19 cellular contexts compared by ENCODE assay signal in the genomic region with DNA sequence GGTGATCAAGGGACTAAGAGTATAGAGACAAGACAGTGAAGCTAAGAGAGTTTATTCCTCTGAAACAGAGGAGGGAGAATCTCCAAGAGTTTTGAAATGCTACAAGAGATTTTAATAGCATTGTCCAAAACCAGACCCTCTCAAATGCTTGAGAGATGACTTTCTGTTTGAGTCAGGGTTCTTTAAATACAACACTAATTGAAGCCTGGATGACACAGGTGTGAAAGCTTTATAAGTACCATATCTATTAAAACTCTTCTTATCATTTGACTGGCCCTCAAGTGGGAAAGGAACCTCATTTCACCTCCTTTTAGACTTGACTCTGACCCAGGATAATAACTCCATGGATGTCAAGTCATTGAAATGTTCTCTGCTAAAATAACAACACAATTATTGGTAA. TPM values are rescaled to one million over a fixed set of nuclear protein-coding genes. Genes with fewer than 3 reads are reported as not detected.
DNase-seq lines count a peak whose midpoint lies in the region; ATAC-seq and TF ChIP-seq lines count a peak whose summit lies in the region.
"Had no signal": no experiment of that assay in that cellular context is flagged by ENCODE, and none has a peak within 500 bp of the region (broad histone marks: within the 10 kb centered on the region; RNA-seq: fewer than 3 reads in every experiment).

No MANE protein-coding gene starts in this region.

- TF ChIP-seq EP300 in gastroesophageal sphincter (IDR thresholded peaks at IDR 0.05), result no peak

- peaks cover 30% of the 10 kb centered on the region for H3K27me3 Mint-ChIP-seq in activated CD4-positive, alpha-beta T cell treated with anti-CD3 and anti-CD28 coated beads, Interleukin-2, amount 10 ng/mL, durations not matched to agents 7 days and 5 days

- H3K9me3 ChIP-seq in ascending aorta, result no peaks in the 10 kb centered on the region
- H3K9me3 ChIP-seq in gastroesophageal sphincter, result no peaks in the 10 kb centered on the region
- no peaks in the 10 kb centered on the region for H3K9me3 ChIP-seq in subcutaneous abdominal adipose tissue (ENCODE audit: control insufficient read depth in 5 of 5, low read length in 5 of 5)

- no peaks in the 10 kb centered on the region for H3K4me1 Mint-ChIP-seq in activated CD4-positive, alpha-beta T cell treated with anti-CD3 and anti-CD28 coated beads, Interleukin-2, amount 10 ng/mL, durations not matched to agents 7 days and 5 days
- H3K4me1 Mint-ChIP-seq: CD4-positive, CD25-positive, alpha-beta regulatory T cell had no signal

- H3K4me1 ChIP-seq in ascending aorta (peaks cover 0 to 18% of the 10 kb centered on the region in 2 donors), gastroesophageal sphincter (peaks cover 19 to 80% (median 31%) of the 10 kb centered on the region in 3 donors), subcutaneous abdominal adipose tissue (ENCODE audit: control insufficient read depth in 5 of 5, insufficient read depth in 5 of 5, low read length in 5 of 5) (peaks cover 3 to 56% (median 35%) of the 10 kb centered on the region in 5 donors)

- intact Hi-C loops in ascending aorta (cut with DNase I), result no loop called here

- POLR2A ChIA-PET in activated CD4-positive, alpha-beta T cell treated with anti-CD3 and anti-CD28 coated beads, Interleukin-2, amount 10 ng/mL, durations not matched to agents 7 days and 5 days (lab: Charles Lee), result no interaction called here

- H3K36me3 ChIP-seq in ascending aorta (no peaks in the 10 kb centered on the region), gastroesophageal sphincter (no peaks in the 10 kb centered on the region), subcutaneous abdominal adipose tissue (ENCODE audit: control insufficient read depth in 5 of 5, insufficient read depth in 5 of 5, low read length in 5 of 5) (no peaks in the 10 kb centered on the region)

- CTCF ChIA-PET in activated CD4-positive, alpha-beta T cell treated with anti-CD3 and anti-CD28 coated beads, Interleukin-2, amount 10 ng/mL, durations not matched to agents 7 days and 5 days (lab: Charles Lee), result interaction anchor here (1.2 kb wide), 1 partner anchor 31 kb away, joined by 4 read pairs; no protein-coding TSS in a partner anchor

- DNase-seq in ascending aorta (ENCODE audit: low spot score in 2 of 2) (no peak), NCI-H1436 (lab: John Stamatoyannopoulos, UW) (no peak)
- no peak for DNase-seq in stimulated activated CD4-positive, alpha-beta T cell treated with anti-CD3 and anti-CD28 coated beads, Interleukin-12 subunit alpha, Interleukin-12 subunit beta, amount 100 ng/mL, for 4 hours
- no peak for DNase-seq in activated CD4-positive, alpha-beta T cell treated with anti-CD3 and anti-CD28 coated beads, Interleukin-2, amount 10 ng/mL, durations not matched to agents 7 days and 5 days
- DNase-seq: Calu3; CD4-positive, CD25-positive, alpha-beta regulatory T cell; GOT3; KG1; MM.1S; NCI-H1105; NCI-H2029; NCI-H2171 treated with DMSO at 0.1 percent for 48 hours; NCI-H510A; SIG-M5 had no signal

- peak; percentile 51 for ATAC-seq in GM18867 (IDR thresholded peaks at IDR 0.05; ENCODE audit: unreplicated experiment)
- ATAC-seq in gastroesophageal sphincter, result no peak
- no peak for ATAC-seq in HG02610 (IDR thresholded peaks at IDR 0.05; ENCODE audit: unreplicated experiment)

- H3K27ac Mint-ChIP-seq in activated CD4-positive, alpha-beta T cell treated with anti-CD3 and anti-CD28 coated beads, Interleukin-2, amount 10 ng/mL, durations not matched to agents 7 days and 5 days, result no peak overlapping the region
- H3K27ac Mint-ChIP-seq: CD4-positive, CD25-positive, alpha-beta regulatory T cell had no signal

- no peaks in the 10 kb centered on the region for H3K9me3 Mint-ChIP-seq in activated CD4-positive, alpha-beta T cell treated with anti-CD3 and anti-CD28 coated beads, Interleukin-2, amount 10 ng/mL, durations not matched to agents 7 days and 5 days

- no peak overlapping the region for H3K9ac ChIP-seq in subcutaneous abdominal adipose tissue (ENCODE audit: low read length in 5 of 5)

- H3K36me3 Mint-ChIP-seq in activated CD4-positive, alpha-beta T cell treated with anti-CD3 and anti-CD28 coated beads, Interleukin-2, amount 10 ng/mL, durations not matched to agents 7 days and 5 days (ENCODE audit: low read depth), result no peaks in the 10 kb centered on the region
- H3K36me3 Mint-ChIP-seq: CD4-positive, CD25-positive, alpha-beta regulatory T cell had no signal

- H3K27me3 ChIP-seq in ascending aorta, result no peaks in the 10 kb centered on the region
- no peaks in the 10 kb centered on the region for H3K27me3 ChIP-seq in gastroesophageal sphincter
- no peaks in the 10 kb centered on the region for H3K27me3 ChIP-seq in subcutaneous abdominal adipose tissue (ENCODE audit: control insufficient read depth in 5 of 5, insufficient read depth in 4 of 5, low read length in 5 of 5)

- H3K4me3 Mint-ChIP-seq in activated CD4-positive, alpha-beta T cell treated with anti-CD3 and anti-CD28 coated beads, Interleukin-2, amount 10 ng/mL, durations not matched to agents 7 days and 5 days, result no peak overlapping the region
- H3K4me3 Mint-ChIP-seq: CD4-positive, CD25-positive, alpha-beta regulatory T cell had no signal

- H3K27ac ChIP-seq in ascending aorta, result peak overlapping the region; percentile 76 to 95
- H3K27ac ChIP-seq in gastroesophageal sphincter, result peak overlapping the region; percentile 82 to 87 (median 84)
- peak overlapping the region; percentile 38 for H3K27ac ChIP-seq in subcutaneous abdominal adipose tissue (ENCODE audit: low read depth, low read length)
- H3K27ac ChIP-seq: HL-60 had no signal

- TF ChIP-seq CTCF in ascending aorta (IDR thresholded peaks at IDR 0.05) (no peak), gastroesophageal sphincter (IDR thresholded peaks at IDR 0.05) (no peak)

- no peak for TF ChIP-seq POLR2A in gastroesophageal sphincter (IDR thresholded peaks at IDR 0.05)

- H3K4me3 ChIP-seq in ascending aorta (peak overlapping the region in 1 of 2 donors; percentile 20), gastroesophageal sphincter (no peak overlapping the region), subcutaneous abdominal adipose tissue (ENCODE audit: low read depth in 1 of 5, low read length in 5 of 5) (no peak overlapping the region)

RNA-seq across cellular contexts. Expression of a gene that starts 5.6 kb away (rescaled TPM):
- 459 TPM for total RNA-seq in ascending aorta
- total RNA-seq in gastroesophageal sphincter, result 100 to 1,000 TPM in 2 of 4 donors, 10 to 100 TPM in 2; 20.3 to 136 (median 80.1) TPM
- total RNA-seq in activated CD4-positive, alpha-beta T cell treated with anti-CD3 and anti-CD28 coated beads, Interleukin-2, amount 10 ng/mL, durations not matched to agents 7 days and 5 days, result under 1 TPM in 1 of 2 experiments, not detected in 1; 0.07 TPM
- total RNA-seq: CD4-positive, CD25-positive, alpha-beta regulatory T cell had no signal

Comparison
In these comparisons a context has a peak if more than half of its experiments do, and no peak if none do; other contexts are left out.
1. RNA of a gene that starts 5.6 kb away (total RNA-seq): 459 TPM in ascending aorta (single experiment) and 20.3 to 136 TPM in gastroesophageal sphincter; 0.07 TPM in activated CD4-positive, alpha-beta T cell treated with anti-CD3 and anti-CD28 coated beads, Interleukin-2, amount 10 ng/mL, durations not matched to agents 7 days and 5 days; every median in the first group is over 10 times any median in the second.
2. Peak in every context shown above with its lines, with median percentiles within 50 percentile points of each other: H3K27ac ChIP-seq.